8 cellular contexts compared by ENCODE assay signal in genomic region chr3:182258538-182259177, GRCh38.
DNase-seq lines count a peak whose midpoint lies in the region; ATAC-seq and TF ChIP-seq lines count a peak whose summit lies in the region.

No MANE protein-coding gene starts in this region.

- no peaks in the 10 kb centered on the region for H3K27me3 ChIP-seq in Peyer's patch

- no peaks in the 10 kb centered on the region for H3K36me3 ChIP-seq in Peyer's patch

- TF ChIP-seq CTCF in GM12873 (IDR thresholded peaks at IDR 0.05; ENCODE audit: insufficient read depth, low read depth, low read length, missing control alignments) (peak; percentile 44), Peyer's patch (IDR thresholded peaks at IDR 0.05) (peak in 3 of 6 experiments; percentile 34 to 41 (median 34))

- H3K27ac ChIP-seq in Peyer's patch = no peak overlapping the region

- TF ChIP-seq POLR2A in Peyer's patch (IDR thresholded peaks at IDR 0.05) = no peak

- ATAC-seq in GM21576 (IDR thresholded peaks at IDR 0.05; ENCODE audit: unreplicated experiment) (no peak), GM18517 (IDR thresholded peaks at IDR 0.05; ENCODE audit: unreplicated experiment) (no peak)

- H3K4me1 ChIP-seq in Peyer's patch = no peaks in the 10 kb centered on the region

- intact Hi-C loops in posterior vena cava (cut with DNase I) = no loop called here

- H3K9me3 ChIP-seq in Peyer's patch = no peaks in the 10 kb centered on the region

- no peak overlapping the region for H3K4me3 ChIP-seq in Peyer's patch

- DNase-seq in NCI-H146 (lab: John Stamatoyannopoulos, UW) (peak; percentile 83), amniotic epithelial cell (ENCODE audit: low read depth) (peak; percentile 21), left kidney (ENCODE audit: low read depth, low spot score) (peak; percentile 82), posterior vena cava (ENCODE audit: low spot score) (no peak), Peyer's patch (no peak)

Comparison
In these comparisons a context has a peak if more than half of its experiments do, and no peak if none do; other contexts are left out.
1. DNase-seq: peak in NCI-H146 (single experiment), amniotic epithelial cell (single experiment) and left kidney (single experiment); none in posterior vena cava (single experiment) and Peyer's patch (0 of 3).